24 cellular contexts compared by ENCODE assay signal in the genomic region with DNA sequence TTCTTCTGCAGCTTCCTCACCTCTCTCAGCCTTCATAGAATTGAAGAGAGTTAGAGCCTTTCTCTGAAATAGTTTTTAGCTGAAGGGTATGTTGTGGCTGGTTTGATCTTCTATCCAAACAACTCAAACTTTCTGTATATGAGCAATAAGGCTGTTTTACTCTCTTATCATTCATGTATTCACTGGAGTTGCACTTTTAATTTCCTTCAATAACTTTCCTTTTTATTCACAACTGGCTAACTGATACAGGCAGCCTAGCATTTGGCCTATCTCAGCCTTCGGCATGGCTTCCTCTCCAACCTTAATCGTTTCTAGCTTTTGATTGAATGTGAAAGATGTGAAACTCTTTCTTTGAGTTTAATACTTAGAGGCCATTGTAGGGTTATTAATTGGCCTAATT.
"Had no signal": no experiment of that assay in that cellular context is flagged by ENCODE, and none has a peak within 500 bp of the region (broad histone marks: within the 10 kb centered on the region; RNA-seq: fewer than 3 reads in every experiment).

No MANE protein-coding gene starts in this region.

- H3K27me3 Mint-ChIP-seq: dendritic cell treated with granulocyte-macrophage colony-stimulating factor and Interleukin-4, amounts not matched to agents 40 ng/mL and 50 ng/mL, for 4 days; effector memory CD8-positive, alpha-beta T cell; naive B cell had no signal

- H3K27ac Mint-ChIP-seq: dendritic cell treated with granulocyte-macrophage colony-stimulating factor and Interleukin-4, amounts not matched to agents 40 ng/mL and 50 ng/mL, for 4 days; effector memory CD8-positive, alpha-beta T cell; endodermal cell; mesothelial cell of epicardium; naive B cell had no signal

- ATAC-seq: effector memory CD8-positive, alpha-beta T cell; esophagus mucosa; gastrocnemius medialis; heart right ventricle; left cardiac atrium; left lung; left ventricle myocardium superior; lower lobe of right lung; mucosa of descending colon had no signal

- H3K4me1 Mint-ChIP-seq: naive B cell had no signal

- DNase-seq: colonic mucosa; cortex of kidney; effector CD8-positive, alpha-beta T cell; effector memory CD8-positive, alpha-beta T cell; endodermal cell; erythroblast; esophagus squamous epithelium; foreskin fibroblast; foreskin melanocyte; gastrocnemius medialis; glutamatergic neuron; head of caudate nucleus; heart right ventricle; hippocampal formation; left cardiac atrium; left lung; left ventricle myocardium superior; lower lobe of right lung; mesenchymal stem cell; mucosa of descending colon; naive B cell had no signal

- H3K4me3 Mint-ChIP-seq: dendritic cell treated with granulocyte-macrophage colony-stimulating factor and Interleukin-4, amounts not matched to agents 40 ng/mL and 50 ng/mL, for 4 days; effector memory CD8-positive, alpha-beta T cell; endodermal cell; mesothelial cell of epicardium; naive B cell had no signal

- H3K9me3 Mint-ChIP-seq: dendritic cell treated with granulocyte-macrophage colony-stimulating factor and Interleukin-4, amounts not matched to agents 40 ng/mL and 50 ng/mL, for 4 days; effector memory CD8-positive, alpha-beta T cell; endodermal cell had no signal
